ENCODE assay signal across 23 cellular contexts in genomic region chr1:59917785-59918180, GRCh38. TPM values are rescaled to one million over a fixed set of nuclear protein-coding genes. Genes with fewer than 3 reads are reported as not detected.
"Had no signal": no experiment of that assay in that cellular context is flagged by ENCODE, and none has a peak within 500 bp of the region (broad histone marks: within the 10 kb centered on the region; RNA-seq: fewer than 3 reads in every experiment).

No MANE protein-coding gene starts in this region.

- H3K27ac ChIP-seq: colonic mucosa, gastrocnemius medialis, hepatocyte, lower lobe of right lung, neural progenitor cell, prostate gland, spleen, thyroid gland, upper lobe of left lung, uterus had no signal

- H3K4me1 ChIP-seq: colonic mucosa, lower lobe of right lung, neural progenitor cell, pancreas, prostate gland, spleen, thyroid gland, upper lobe of left lung, uterus had no signal

- H3K36me3 ChIP-seq: colonic mucosa, gastrocnemius medialis, lower lobe of right lung, neural progenitor cell, pancreas, prostate gland, spleen, thyroid gland, upper lobe of left lung, uterus had no signal

- H3K27me3 ChIP-seq: colonic mucosa, gastrocnemius medialis, hepatocyte, pancreas, spleen, thyroid gland, upper lobe of left lung, uterus had no signal

- H3K4me3 ChIP-seq: colonic mucosa, gastrocnemius medialis, hepatocyte, lower lobe of right lung, neural progenitor cell, pancreas, prostate gland, spleen, thyroid gland, upper lobe of left lung, uterus had no signal

- DNase-seq: cerebellar nuclear complex; colonic mucosa; dermis blood vessel endothelial cell; effector CD4-positive, alpha-beta T cell; gastrocnemius medialis; glutamatergic neuron; lower lobe of right lung; natural killer cell; pancreas; spleen; stimulated activated CD4-positive, alpha-beta T cell treated with anti-CD3 and anti-CD28 coated beads, Interleukin-15, amount 100 ng/mL, for 24 hours; stimulated activated CD4-positive, alpha-beta T cell treated with anti-CD3 and anti-CD28 coated beads, Interleukin-1b, Interleukin-23, amount 100 ng/mL, for 48 hours; stimulated activated CD4-positive, alpha-beta T cell treated with anti-CD3 and anti-CD28 coated beads, Interleukin-4, amount 100 ng/mL, for 24 hours; stimulated activated naive CD8-positive, alpha-beta T cell treated with anti-CD3 and anti-CD28 coated beads, Interleukin-15, amount 100 ng/mL, for 72 hours; thyroid gland; upper lobe of left lung; uterus had no signal

- H3K4me2 ChIP-seq: neural progenitor cell had no signal

- H3K9ac ChIP-seq: neural progenitor cell had no signal

- H3K9me3 ChIP-seq: colonic mucosa, gastrocnemius medialis, lower lobe of right lung, pancreas, prostate gland, thyroid gland, upper lobe of left lung, uterus had no signal

- ATAC-seq: esophagus mucosa; gastrocnemius medialis; left lobe of liver; lower lobe of right lung; natural killer cell; stimulated activated memory B cell treated with anti-CD40 and anti-IgM and Interleukin-4, amounts not matched to agents 10 μg/mL and 1 μg/mL and 100 μg/mL, for 72 hours; stimulated activated naive CD8-positive, alpha-beta T cell treated with anti-CD3 and anti-CD28 coated beads, Interleukin-15, amount 100 ng/mL, for 72 hours had no signal

- H2AFZ ChIP-seq: hepatocyte, neural progenitor cell had no signal

RNA-seq across cellular contexts. Expression of gene CYP2J2, which starts 8.8 kb away (rescaled TPM):
- total RNA-seq: dermis blood vessel endothelial cell had no signal
